ENCODE assay signal across 1 cellular context in the genomic region with DNA sequence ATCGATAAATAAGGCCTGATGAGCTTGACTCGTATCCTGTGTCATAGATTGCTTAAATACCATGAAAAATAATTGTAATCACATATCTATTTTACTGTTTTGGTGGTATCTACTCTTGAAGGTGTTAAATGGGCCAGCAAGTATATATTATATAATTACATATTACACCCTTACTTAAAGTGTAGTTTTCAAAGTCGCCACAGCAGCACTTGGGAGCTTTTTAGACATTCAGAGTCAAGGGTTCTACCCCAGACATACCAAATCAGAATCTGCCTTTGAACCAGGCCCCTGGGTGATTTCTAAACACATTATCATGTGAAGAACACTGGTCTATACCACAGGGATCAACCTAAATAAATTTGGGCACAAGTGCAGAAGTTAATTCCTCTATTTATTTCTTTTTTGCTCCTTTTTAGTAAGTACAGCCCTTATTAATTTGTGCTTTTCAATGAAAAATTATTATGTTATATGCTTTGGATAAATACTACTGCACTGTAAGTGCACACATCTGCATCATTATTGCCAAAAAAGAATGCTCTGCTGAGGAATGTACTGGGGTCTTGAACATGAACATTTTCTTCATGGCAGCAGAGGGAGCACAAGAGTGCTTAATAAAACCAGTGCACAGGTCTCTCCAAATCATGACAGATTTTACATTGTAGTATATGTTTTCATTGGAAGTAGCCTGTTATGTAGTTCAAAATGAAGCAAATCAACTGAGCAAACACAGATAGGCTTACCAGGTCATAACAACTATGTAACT.
TF ChIP-seq lines count a peak whose summit lies in the region.

No MANE protein-coding gene starts in this region.

TF ChIP-seq in HEK293, 187 proteins besides CTCF, POLR2A, EP300 and RAD21 (continued from another document):
- TF ChIP-seq, protein P1, sequence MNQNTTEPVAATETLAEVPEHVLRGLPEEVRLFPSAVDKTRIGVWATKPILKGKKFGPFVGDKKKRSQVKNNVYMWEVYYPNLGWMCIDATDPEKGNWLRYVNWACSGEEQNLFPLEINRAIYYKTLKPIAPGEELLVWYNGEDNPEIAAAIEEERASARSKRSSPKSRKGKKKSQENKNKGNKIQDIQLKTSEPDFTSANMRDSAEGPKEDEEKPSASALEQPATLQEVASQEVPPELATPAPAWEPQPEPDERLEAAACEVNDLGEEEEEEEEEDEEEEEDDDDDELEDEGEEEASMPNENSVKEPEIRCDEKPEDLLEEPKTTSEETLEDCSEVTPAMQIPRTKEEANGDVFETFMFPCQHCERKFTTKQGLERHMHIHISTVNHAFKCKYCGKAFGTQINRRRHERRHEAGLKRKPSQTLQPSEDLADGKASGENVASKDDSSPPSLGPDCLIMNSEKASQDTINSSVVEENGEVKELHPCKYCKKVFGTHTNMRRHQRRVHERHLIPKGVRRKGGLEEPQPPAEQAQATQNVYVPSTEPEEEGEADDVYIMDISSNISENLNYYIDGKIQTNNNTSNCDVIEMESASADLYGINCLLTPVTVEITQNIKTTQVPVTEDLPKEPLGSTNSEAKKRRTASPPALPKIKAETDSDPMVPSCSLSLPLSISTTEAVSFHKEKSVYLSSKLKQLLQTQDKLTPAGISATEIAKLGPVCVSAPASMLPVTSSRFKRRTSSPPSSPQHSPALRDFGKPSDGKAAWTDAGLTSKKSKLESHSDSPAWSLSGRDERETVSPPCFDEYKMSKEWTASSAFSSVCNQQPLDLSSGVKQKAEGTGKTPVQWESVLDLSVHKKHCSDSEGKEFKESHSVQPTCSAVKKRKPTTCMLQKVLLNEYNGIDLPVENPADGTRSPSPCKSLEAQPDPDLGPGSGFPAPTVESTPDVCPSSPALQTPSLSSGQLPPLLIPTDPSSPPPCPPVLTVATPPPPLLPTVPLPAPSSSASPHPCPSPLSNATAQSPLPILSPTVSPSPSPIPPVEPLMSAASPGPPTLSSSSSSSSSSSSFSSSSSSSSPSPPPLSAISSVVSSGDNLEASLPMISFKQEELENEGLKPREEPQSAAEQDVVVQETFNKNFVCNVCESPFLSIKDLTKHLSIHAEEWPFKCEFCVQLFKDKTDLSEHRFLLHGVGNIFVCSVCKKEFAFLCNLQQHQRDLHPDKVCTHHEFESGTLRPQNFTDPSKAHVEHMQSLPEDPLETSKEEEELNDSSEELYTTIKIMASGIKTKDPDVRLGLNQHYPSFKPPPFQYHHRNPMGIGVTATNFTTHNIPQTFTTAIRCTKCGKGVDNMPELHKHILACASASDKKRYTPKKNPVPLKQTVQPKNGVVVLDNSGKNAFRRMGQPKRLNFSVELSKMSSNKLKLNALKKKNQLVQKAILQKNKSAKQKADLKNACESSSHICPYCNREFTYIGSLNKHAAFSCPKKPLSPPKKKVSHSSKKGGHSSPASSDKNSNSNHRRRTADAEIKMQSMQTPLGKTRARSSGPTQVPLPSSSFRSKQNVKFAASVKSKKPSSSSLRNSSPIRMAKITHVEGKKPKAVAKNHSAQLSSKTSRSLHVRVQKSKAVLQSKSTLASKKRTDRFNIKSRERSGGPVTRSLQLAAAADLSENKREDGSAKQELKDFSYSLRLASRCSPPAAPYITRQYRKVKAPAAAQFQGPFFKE (tag by site-specific recombination; IDR thresholded peaks at IDR 0.05; ENCODE audit: borderline replicate concordance) = no peak
- TF ChIP-seq ZNF146 (tag by site-specific recombination; IDR thresholded peaks at IDR 0.05) (peak; percentile 42; the same call in 1 of the 2 replicates), ZNF354C (tag by site-specific recombination; IDR thresholded peaks at IDR 0.05; ENCODE audit: borderline replicate concordance, low read depth) (no peak), ZNF626 (tag by site-specific recombination; IDR thresholded peaks at IDR 0.05) (no peak), GFI1B (tag by site-specific recombination; IDR thresholded peaks at IDR 0.05) (peak; percentile 75; the same call in 1 of the 2 replicates), ZNF155 (tag by site-specific recombination; IDR thresholded peaks at IDR 0.05) (no peak), OVOL3 (tag by site-specific recombination; IDR thresholded peaks at IDR 0.05) (no peak)
- TF ChIP-seq, protein P2, sequence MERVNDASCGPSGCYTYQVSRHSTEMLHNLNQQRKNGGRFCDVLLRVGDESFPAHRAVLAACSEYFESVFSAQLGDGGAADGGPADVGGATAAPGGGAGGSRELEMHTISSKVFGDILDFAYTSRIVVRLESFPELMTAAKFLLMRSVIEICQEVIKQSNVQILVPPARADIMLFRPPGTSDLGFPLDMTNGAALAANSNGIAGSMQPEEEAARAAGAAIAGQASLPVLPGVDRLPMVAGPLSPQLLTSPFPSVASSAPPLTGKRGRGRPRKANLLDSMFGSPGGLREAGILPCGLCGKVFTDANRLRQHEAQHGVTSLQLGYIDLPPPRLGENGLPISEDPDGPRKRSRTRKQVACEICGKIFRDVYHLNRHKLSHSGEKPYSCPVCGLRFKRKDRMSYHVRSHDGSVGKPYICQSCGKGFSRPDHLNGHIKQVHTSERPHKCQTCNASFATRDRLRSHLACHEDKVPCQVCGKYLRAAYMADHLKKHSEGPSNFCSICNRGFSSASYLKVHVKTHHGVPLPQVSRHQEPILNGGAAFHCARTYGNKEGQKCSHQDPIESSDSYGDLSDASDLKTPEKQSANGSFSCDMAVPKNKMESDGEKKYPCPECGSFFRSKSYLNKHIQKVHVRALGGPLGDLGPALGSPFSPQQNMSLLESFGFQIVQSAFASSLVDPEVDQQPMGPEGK (tag by site-specific recombination; IDR thresholded peaks at IDR 0.05) = no peak
- TF ChIP-seq, protein P3, sequence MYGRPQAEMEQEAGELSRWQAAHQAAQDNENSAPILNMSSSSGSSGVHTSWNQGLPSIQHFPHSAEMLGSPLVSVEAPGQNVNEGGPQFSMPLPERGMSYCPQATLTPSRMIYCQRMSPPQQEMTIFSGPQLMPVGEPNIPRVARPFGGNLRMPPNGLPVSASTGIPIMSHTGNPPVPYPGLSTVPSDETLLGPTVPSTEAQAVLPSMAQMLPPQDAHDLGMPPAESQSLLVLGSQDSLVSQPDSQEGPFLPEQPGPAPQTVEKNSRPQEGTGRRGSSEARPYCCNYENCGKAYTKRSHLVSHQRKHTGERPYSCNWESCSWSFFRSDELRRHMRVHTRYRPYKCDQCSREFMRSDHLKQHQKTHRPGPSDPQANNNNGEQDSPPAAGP (tag by site-specific recombination; IDR thresholded peaks at IDR 0.05) = no peak
TF ChIP-seq in HEK293: peak in this region for 8.
